11 cellular contexts compared by ENCODE assay signal in genomic region chr1:9960705-9961562, GRCh38. TPM values are rescaled to one million over a fixed set of nuclear protein-coding genes. Genes with fewer than 3 reads are reported as not detected.
DNase-seq lines count a peak whose midpoint lies in the region; ATAC-seq and TF ChIP-seq lines count a peak whose summit lies in the region.
"Had no signal": no experiment of that assay in that cellular context is flagged by ENCODE, and none has a peak within 500 bp of the region (broad histone marks: within the 10 kb centered on the region; RNA-seq: fewer than 3 reads in every experiment).

No MANE protein-coding gene starts in this region.

- H3K36me3 ChIP-seq in DOHH2 (ENCODE audit: control insufficient read depth, low read length) (no peaks in the 10 kb centered on the region), uterus (no peaks in the 10 kb centered on the region), brain microvascular endothelial cell (replicated peaks) (no peaks in the 10 kb centered on the region)

- H3F3A ChIP-seq in DOHH2 (ENCODE audit: control insufficient read depth, insufficient read depth): no peaks in the 10 kb centered on the region

- no peaks in the 10 kb centered on the region for H3K9me2 ChIP-seq in DOHH2 (replicated peaks; ENCODE audit: control insufficient read depth, low read length)

- H3K27ac ChIP-seq in DOHH2 (ENCODE audit: low read depth, low read length) (no peak overlapping the region), uterus (no peak overlapping the region), brain microvascular endothelial cell (no peak overlapping the region)

- no peak for TF ChIP-seq POLR2A in uterus (IDR thresholded peaks at IDR 0.05)

- ATAC-seq in HG02763 (IDR thresholded peaks at IDR 0.05; ENCODE audit: unreplicated experiment): peak; percentile 51

- H3K27me3 ChIP-seq in DOHH2 (ENCODE audit: control insufficient read depth, low read length) (no peaks in the 10 kb centered on the region), uterus (no peaks in the 10 kb centered on the region), brain microvascular endothelial cell (replicated peaks) (no peaks in the 10 kb centered on the region)

- H3K4me2 ChIP-seq in DOHH2 (ENCODE audit: low read length): 0 out of 2 replicates have a peak overlapping the region, but pooled peaks have one; percentile 12

- H3K4me3 ChIP-seq in DOHH2 (ENCODE audit: low read length) (no peak overlapping the region), uterus (no peak overlapping the region), brain microvascular endothelial cell (ENCODE audit: low read depth, low read length) (no peak overlapping the region)

- intact Hi-C loops in uterus (cut with DNase I; ENCODE audit: low total_unique reads): no loop called here

- TF ChIP-seq CTCF in DOHH2 (IDR thresholded peaks at IDR 0.05; ENCODE audit: low read depth, low read length, poor library complexity, severe bottlenecking): no peak
- no peak for TF ChIP-seq CTCF in uterus (IDR thresholded peaks at IDR 0.05)
- no peak for TF ChIP-seq CTCF in brain microvascular endothelial cell (IDR thresholded peaks at IDR 0.05; ENCODE audit: low read depth, low read length, missing control alignments)

- H3K4me1 ChIP-seq in DOHH2 (ENCODE audit: control insufficient read depth, low read length): peaks cover 8% of the 10 kb centered on the region
- H3K4me1 ChIP-seq in uterus: no peaks in the 10 kb centered on the region

- H3K9me3 ChIP-seq in DOHH2 (ENCODE audit: control insufficient read depth, insufficient read depth, low read length) (no peaks in the 10 kb centered on the region), uterus (no peaks in the 10 kb centered on the region)

- H3K79me2 ChIP-seq in DOHH2 (ENCODE audit: control insufficient read depth, low read length): no peaks in the 10 kb centered on the region

- peak; percentile 77 to 90 for DNase-seq in NCI-H526 (lab: John Stamatoyannopoulos, UW)
- peak; percentile 10 for DNase-seq in iris pigment epithelial cell (ENCODE audit: low read depth)
- no peak for DNase-seq in T-helper 1 cell
- no peak for DNase-seq in uterus
- DNase-seq in NCI-H446 treated with DMSO at 0.1 percent for 48 hours (lab: John Stamatoyannopoulos, UW): no peak
- no peak for DNase-seq in brain microvascular endothelial cell
- DNase-seq: activated CD4-positive, alpha-beta T cell treated with anti-CD3 and anti-CD28 coated beads, Interleukin-2, amount 50 U/mL, for 48 hours; small intestine had no signal

- no peaks in the 10 kb centered on the region for H4K20me1 ChIP-seq in DOHH2 (ENCODE audit: control insufficient read depth, insufficient read depth, low read depth, low read length)

- in situ Hi-C loops in brain microvascular endothelial cell (cut with HindIII; ENCODE audit: low pct_ligation_motif_present, low sequenced_read_pairs): no loop called here

RNA-seq across cellular contexts. Expression of gene NMNAT1, which starts 17.7 kb away (rescaled TPM):
- total RNA-seq in uterus: 10 to 100 TPM in 2 of 4 donors, 1 to 10 TPM in 2; 1.8 to 41.5 (median 12.7) TPM

RNA-seq across cellular contexts. Expression of gene LZIC, which starts 17.7 kb away (rescaled TPM):
- 10 to 100 TPM in 3 of 4 donors, 1 to 10 TPM in 1; 9.4 to 66.9 (median 26.0) TPM for total RNA-seq in uterus

RNA-seq across cellular contexts. Expression of gene RBP7, which starts 36.1 kb away (rescaled TPM):
- 10 to 100 TPM in 3 of 4 donors, 1 to 10 TPM in 1; 2.5 to 47.1 (median 35.1) TPM for total RNA-seq in uterus
- total RNA-seq: cerebellum had no signal

RNA-seq across cellular contexts. Expression of gene CTNNBIP1, which starts 50.9 kb away (rescaled TPM):
- 10 to 100 TPM in 2 of 4 donors, 1 to 10 TPM in 2; 4.7 to 26.6 (median 13.6) TPM for total RNA-seq in uterus

Comparison
In these comparisons a context has a peak if more than half of its experiments do, and no peak if none do; other contexts are left out.
1. DNase-seq: peak in NCI-H526 (2 of 2) and iris pigment epithelial cell (single experiment); none in T-helper 1 cell (0 of 5), uterus (0 of 2), NCI-H446 treated with DMSO at 0.1 percent for 48 hours (single experiment) and brain microvascular endothelial cell (single experiment).